ENCODE assay signal across 34 cellular contexts in the genomic region with DNA sequence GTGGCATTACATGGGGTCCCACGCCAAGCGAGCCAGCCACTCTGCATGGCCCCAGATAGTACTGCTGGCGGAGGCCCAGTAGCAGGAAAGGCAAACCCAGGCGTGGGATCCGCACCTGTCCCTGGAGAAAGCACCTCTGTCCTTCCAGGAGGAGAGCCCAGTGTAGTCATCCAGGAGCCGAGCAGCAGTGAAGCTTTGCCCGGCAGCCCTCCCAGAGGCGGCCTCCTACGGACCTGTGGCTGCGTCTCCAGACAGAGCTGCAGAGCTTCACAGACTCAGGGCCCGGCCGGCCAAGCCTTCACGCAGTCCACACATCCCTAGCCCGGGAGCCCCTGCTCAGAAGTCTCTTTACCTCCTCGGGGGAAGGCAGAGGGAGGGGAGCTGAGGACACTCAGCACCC.
"Had no signal": no experiment of that assay in that cellular context is flagged by ENCODE, and none has a peak within 500 bp of the region (broad histone marks: within the 10 kb centered on the region; RNA-seq: fewer than 3 reads in every experiment).

No MANE protein-coding gene starts in this region.

- H3K27ac ChIP-seq: KMS-11 had no signal

- H3K4me2 ChIP-seq: KMS-11 had no signal

- H3K9me3 ChIP-seq: MG63 had no signal

- H3K4me3 ChIP-seq: MG63 had no signal

- H3K9ac ChIP-seq: KMS-11 had no signal

- H3K36me3 ChIP-seq: MG63 had no signal

- H3K27me3 ChIP-seq: MG63 had no signal

- DNase-seq: Karpas-422, Kasumi-1, MG63, MM.1S, MV-4-11, NCI-H1048, NCI-H1092, NCI-H1092 treated with DMSO at 0.1 percent for 48 hours, NCI-H1105, NCI-H1105 treated with DMSO at 0.1 percent for 48 hours, NCI-H1417, NCI-H1417 treated with DMSO at 0.1 percent for 48 hours, NCI-H1436, NCI-H1436 treated with DMSO at 0.1 percent for 48 hours, NCI-H146, NCI-H1694, NCI-H1694 treated with DMSO at 0.1 percent for 48 hours, NCI-H187, NCI-H187 treated with DMSO at 0.1 percent for 48 hours, NCI-H1930, NCI-H2029, NCI-H2029 treated with DMSO at 0.1 percent for 48 hours, NCI-H2081, NCI-H2081 treated with DMSO at 0.1 percent for 48 hours, NCI-H2107, NCI-H2171, NCI-H2171 treated with DMSO at 0.1 percent for 48 hours, NCI-H2227 treated with DMSO at 0.1 percent for 48 hours, NCI-H226, NCI-H345, NCI-H446, NCI-H446 treated with DMSO at 0.1 percent for 48 hours, NCI-H510A had no signal
